9 cellular contexts compared by ENCODE assay signal in genomic region chr2:174344716-174345472, GRCh38. TPM values are rescaled to one million over a fixed set of nuclear protein-coding genes. Genes with fewer than 3 reads are reported as not detected.
DNase-seq lines count a peak whose midpoint lies in the region; TF ChIP-seq lines count a peak whose summit lies in the region.
"Had no signal": no experiment of that assay in that cellular context is flagged by ENCODE, and none has a peak within 500 bp of the region (broad histone marks: within the 10 kb centered on the region; RNA-seq: fewer than 3 reads in every experiment).

No MANE protein-coding gene starts in this region.

- H3K36me3 ChIP-seq in MM.1S (replicated peaks; ENCODE audit: insufficient read depth, low read length), result 0 out of 2 replicates have a peak, but pooled peaks cover 1% of the 10 kb centered on the region
- peaks cover 9 to 35% (median 23%) of the 10 kb centered on the region in 6 donors for H3K36me3 ChIP-seq in spleen

- no peak for TF ChIP-seq POLR2A in spleen (IDR thresholded peaks at IDR 0.05)

- peaks cover 9% of the 10 kb centered on the region for H3F3A ChIP-seq in MM.1S (ENCODE audit: insufficient read depth, low read length)

- peak; percentile 41 for TF ChIP-seq CTCF in MM.1S (IDR thresholded peaks at IDR 0.05; ENCODE audit: low read length)
- TF ChIP-seq CTCF in VCaP (conservative IDR thresholded peaks at IDR 0.05), result peak; percentile 66
- peak in 4 of 11 experiments; percentile 16 to 35 (median 28) for TF ChIP-seq CTCF in spleen (IDR thresholded peaks at IDR 0.05 in 8 of 11, conservative IDR thresholded peaks at IDR 0.05 in 3 of 11)

- peaks cover 6% of the 10 kb centered on the region; the same call in 1 of the 2 replicates for H3K4me1 ChIP-seq in MM.1S (ENCODE audit: low read length)
- H3K4me1 ChIP-seq in spleen, result peaks cover 21 to 54% (median 48%) of the 10 kb centered on the region in 6 donors

- no peaks in the 10 kb centered on the region for H4K20me1 ChIP-seq in MM.1S (ENCODE audit: insufficient read depth, low read length)

- WGBS in spleen, 5 donors, result 27 to 34% (median 32%) methylated on average over 14 of the region's 14 CpGs

- H3K9me2 ChIP-seq in MM.1S (replicated peaks; ENCODE audit: insufficient read depth, low read length), result no peaks in the 10 kb centered on the region

- intact Hi-C loops in spleen (cut with DNase I; ENCODE audit: low total_unique reads), result loop anchor here (5.0 kb wide), 1 partner anchor 943 kb away; no protein-coding TSS in a partner anchor

- no peak overlapping the region for H3K4me2 ChIP-seq in MM.1S (ENCODE audit: low read depth, low read length)

- H3K9ac ChIP-seq in MM.1S (ENCODE audit: low read length), result no peak overlapping the region

- H3K9me3 ChIP-seq in MM.1S (replicated peaks; ENCODE audit: insufficient read depth, low read length) (no peaks in the 10 kb centered on the region), spleen (no peaks in the 10 kb centered on the region)

- H3K27me3 ChIP-seq in MM.1S (replicated peaks; ENCODE audit: insufficient read depth, low read length) (peaks cover 23% of the 10 kb centered on the region), spleen (replicated peaks in 1 of 7) (peaks cover 6 to 63% (median 57%) of the 10 kb centered on the region in 7 donors)

- H3K27ac ChIP-seq in MM.1S (ENCODE audit: low read length), result no peak overlapping the region
- no peak overlapping the region for H3K27ac ChIP-seq in VCaP
- H3K27ac ChIP-seq in spleen, result no peak overlapping the region
- H3K27ac ChIP-seq: SK-N-MC had no signal

- no peaks in the 10 kb centered on the region for H3K79me2 ChIP-seq in MM.1S (ENCODE audit: low read length)

- H2AFZ ChIP-seq in MM.1S (ENCODE audit: low read length), result no peak overlapping the region

- peak; percentile 51 for DNase-seq in EH (ENCODE audit: low read depth)
- DNase-seq in MM.1S, result peak; percentile 49
- DNase-seq in myocyte (ENCODE audit: low read depth), result peak; percentile 59
- no peak for DNase-seq in spleen
- no peak for DNase-seq in activated gamma-delta T cell (lab: John Stamatoyannopoulos, UW)
- no peak for DNase-seq in mucosa of gallbladder (ENCODE audit: low spot score)
- DNase-seq in activated gamma-delta T cell treated with Interleukin-2 at 50 U/mL for 16 hours, result no peak

- no peak overlapping the region for H3K4me3 ChIP-seq in MM.1S (ENCODE audit: low read length)
- no peak overlapping the region for H3K4me3 ChIP-seq in spleen
- H3K4me3 ChIP-seq: SK-N-MC had no signal

RNA-seq across cellular contexts. Expression of gene SP9, which starts 10.1 kb away (rescaled TPM):
- total RNA-seq in myocyte (0.05 and 0.16 TPM in 2 replicates), spleen (not detected), mucosa of gallbladder (not detected)
- not detected for polyA plus RNA-seq in myocyte (2012)
- polyA plus RNA-seq in spleen, result not detected

RNA-seq across cellular contexts. Expression of gene SCRN3, which starts 50.6 kb away (rescaled TPM):
- total RNA-seq in myocyte (51.6 and 53.7 TPM in 2 replicates), spleen (10 to 100 TPM; 14.6 to 24.9 (median 22.5) TPM), mucosa of gallbladder (26.4 TPM)
- 24.5 TPM for polyA plus RNA-seq in myocyte (2012)
- 10 to 100 TPM in 2 of 3 donors, 1 to 10 TPM in 1; 8.4 to 12.3 (median 10.1) TPM for polyA plus RNA-seq in spleen

Comparison
In these comparisons a context has a peak if more than half of its experiments do, and no peak if none do; other contexts are left out.
1. DNase-seq: peak in EH (single experiment), MM.1S (single experiment) and myocyte (single experiment); none in spleen (single experiment), activated gamma-delta T cell (single experiment), mucosa of gallbladder (single experiment) and activated gamma-delta T cell treated with Interleukin-2 at 50 U/mL for 16 hours (single experiment).